10 cellular contexts compared by ENCODE assay signal in genomic region chr14:24079521-24080141, GRCh38. TPM values are rescaled to one million over a fixed set of nuclear protein-coding genes. Genes with fewer than 3 reads are reported as not detected.
DNase-seq lines count a peak whose midpoint lies in the region; ATAC-seq and TF ChIP-seq lines count a peak whose summit lies in the region.
"Had no signal": no experiment of that assay in that cellular context is flagged by ENCODE, and none has a peak within 500 bp of the region (broad histone marks: within the 10 kb centered on the region; RNA-seq: fewer than 3 reads in every experiment).

No MANE protein-coding gene starts in this region.

- H3K27ac Mint-ChIP-seq in activated CD8-positive, alpha-beta T cell treated with anti-CD3 and anti-CD28 coated beads for 36 hours = peak overlapping the region; percentile 28
- H3K27ac Mint-ChIP-seq in naive B cell = peak overlapping the region in 3 of 6 donors; percentile 85 to 90 (median 86)

- H3K9me3 Mint-ChIP-seq in activated CD8-positive, alpha-beta T cell treated with anti-CD3 and anti-CD28 coated beads for 36 hours = no peaks in the 10 kb centered on the region
- no peaks in the 10 kb centered on the region for H3K9me3 Mint-ChIP-seq in naive B cell
- H3K9me3 Mint-ChIP-seq: stimulated activated naive CD8-positive, alpha-beta T cell treated with anti-CD3 and anti-CD28 coated beads, Interleukin-15, amount 100 ng/mL, for 72 hours had no signal

- no peak overlapping the region for H3K4me3 ChIP-seq in NB4 (ENCODE audit: low read depth, low read length)

- no peak overlapping the region for H3K4me3 Mint-ChIP-seq in activated CD8-positive, alpha-beta T cell treated with anti-CD3 and anti-CD28 coated beads for 36 hours
- H3K4me3 Mint-ChIP-seq in naive B cell = peak overlapping the region in 6 of 8 donors; percentile 13 to 92 (median 88)

- peak; percentile 16 for DNase-seq in DMS79 treated with DMSO at 0.1 percent for 48 hours (lab: John Stamatoyannopoulos, UW)
- DNase-seq in NB4 (ENCODE audit: low read depth) = peak; percentile 75
- DNase-seq in activated CD8-positive, alpha-beta T cell treated with anti-CD3 and anti-CD28 coated beads for 36 hours = no peak
- DNase-seq in naive B cell = no peak
- no peak for DNase-seq in KG1 (lab: John Stamatoyannopoulos, UW)
- DNase-seq in SW480 (ENCODE audit: low spot score) = no peak
- DNase-seq: activated naive CD4-positive, alpha-beta T cell; stimulated activated naive CD8-positive, alpha-beta T cell treated with anti-CD3 and anti-CD28 coated beads, Interleukin-15, amount 100 ng/mL, for 72 hours had no signal

- POLR2A ChIA-PET in activated CD8-positive, alpha-beta T cell treated with anti-CD3 and anti-CD28 coated beads for 36 hours (lab: Charles Lee) = interaction anchor here (0.8 to 6.3 kb wide), 8 partner anchors 8 to 66 kb away, joined by 3 to 57 read pairs (median 4); partner anchors contain the start of genes CPNE6, DCAF11, NRL and PCK2

- TF ChIP-seq CTCF in NB4 (IDR thresholded peaks at IDR 0.05; ENCODE audit: low read depth, low read length) = no peak
- TF ChIP-seq CTCF in activated CD8-positive, alpha-beta T cell treated with anti-CD3 and anti-CD28 coated beads for 36 hours (IDR thresholded peaks at IDR 0.05) = no peak

- intact Hi-C loops in activated CD8-positive, alpha-beta T cell treated with anti-CD3 and anti-CD28 coated beads for 36 hours (cut with micrococcal nuclease) = no loop called here

- H3K27me3 Mint-ChIP-seq in activated CD8-positive, alpha-beta T cell treated with anti-CD3 and anti-CD28 coated beads for 36 hours = no peaks in the 10 kb centered on the region
- no peaks in the 10 kb centered on the region for H3K27me3 Mint-ChIP-seq in naive B cell
- H3K27me3 Mint-ChIP-seq: stimulated activated naive CD8-positive, alpha-beta T cell treated with anti-CD3 and anti-CD28 coated beads, Interleukin-15, amount 100 ng/mL, for 72 hours had no signal

- CTCF ChIA-PET in activated CD8-positive, alpha-beta T cell treated with anti-CD3 and anti-CD28 coated beads for 36 hours (lab: Charles Lee) = interaction anchor here (1.1 to 9.1 kb wide), 8 partner anchors 10 to 81 kb away, joined by 4 to 127 read pairs (median 8); partner anchors contain the start of genes DCAF11, IRF9, NRL and PCK2

- no peak for TF ChIP-seq POLR2A in NB4 (IDR thresholded peaks at IDR 0.05; ENCODE audit: extremely low read depth, insufficient read length)

- peaks cover 22% of the 10 kb centered on the region for H3K4me1 Mint-ChIP-seq in activated CD8-positive, alpha-beta T cell treated with anti-CD3 and anti-CD28 coated beads for 36 hours (ENCODE audit: low read depth)
- H3K4me1 Mint-ChIP-seq in naive B cell = peaks cover 53 to 72% (median 57%) of the 10 kb centered on the region in 3 donors

- H3K36me3 Mint-ChIP-seq in activated CD8-positive, alpha-beta T cell treated with anti-CD3 and anti-CD28 coated beads for 36 hours (ENCODE audit: low read depth) = no peaks in the 10 kb centered on the region
- H3K36me3 Mint-ChIP-seq in naive B cell = no peaks in the 10 kb centered on the region

- no peak for ATAC-seq in activated CD8-positive, alpha-beta T cell treated with anti-CD3 and anti-CD28 coated beads for 36 hours
- ATAC-seq in naive B cell (ENCODE audit: low read depth in 2 of 2) = no peak
- no peak for ATAC-seq in HG02885 (IDR thresholded peaks at IDR 0.05; ENCODE audit: poor library complexity, unreplicated experiment)
- ATAC-seq: stimulated activated naive CD8-positive, alpha-beta T cell treated with anti-CD3 and anti-CD28 coated beads, Interleukin-15, amount 100 ng/mL, for 72 hours had no signal

RNA-seq across cellular contexts. Expression of gene CPNE6, which starts 8.3 kb away (rescaled TPM):
- not detected for total RNA-seq in activated CD8-positive, alpha-beta T cell treated with anti-CD3 and anti-CD28 coated beads for 36 hours
- polyA plus RNA-seq in naive B cell (ENCODE audit: low read depth in 6 of 6) = 1 to 10 TPM in 1 of 6 donors, not detected in 5; 1.1 TPM
- total RNA-seq: HT1080 had no signal

RNA-seq across cellular contexts. Expression of gene PCK2, which starts 14.5 kb away (rescaled TPM):
- 10 to 100 TPM; 90.3 to 93.1 TPM for total RNA-seq in activated CD8-positive, alpha-beta T cell treated with anti-CD3 and anti-CD28 coated beads for 36 hours
- polyA plus RNA-seq in naive B cell (ENCODE audit: low read depth in 6 of 6) = 10 to 100 TPM; 26.5 to 48.0 (median 36.8) TPM

RNA-seq across cellular contexts. Expression of gene CARMIL3, which starts 27.8 kb away (rescaled TPM):
- under 1 TPM; 0.63 to 0.83 TPM for total RNA-seq in activated CD8-positive, alpha-beta T cell treated with anti-CD3 and anti-CD28 coated beads for 36 hours
- polyA plus RNA-seq in naive B cell (ENCODE audit: low read depth in 6 of 6) = under 1 TPM in 2 of 6 donors, not detected in 4; 0.10 to 0.11 TPM

RNA-seq across cellular contexts. Expression of gene DCAF11, which starts 34.9 kb away (rescaled TPM):
- total RNA-seq in activated CD8-positive, alpha-beta T cell treated with anti-CD3 and anti-CD28 coated beads for 36 hours = 10 to 100 TPM; 59.9 to 63.9 TPM
- polyA plus RNA-seq in naive B cell (ENCODE audit: low read depth in 6 of 6) = 100 to 1,000 TPM in 1 of 6 donors, 10 to 100 TPM in 5; 65.8 to 106 (median 78.5) TPM

RNA-seq across cellular contexts. Expression of gene NRL, which starts 35.1 kb away (rescaled TPM):
- 1 to 10 TPM; 1.8 to 2.5 TPM for total RNA-seq in activated CD8-positive, alpha-beta T cell treated with anti-CD3 and anti-CD28 coated beads for 36 hours
- polyA plus RNA-seq in naive B cell (ENCODE audit: low read depth in 6 of 6) = 1 to 10 TPM; 2.3 to 8.9 (median 6.4) TPM

Comparison
In these comparisons a context has a peak if more than half of its experiments do, and no peak if none do; other contexts are left out.
1. DNase-seq: peak in DMS79 treated with DMSO at 0.1 percent for 48 hours (single experiment) and NB4 (single experiment); none in activated CD8-positive, alpha-beta T cell treated with anti-CD3 and anti-CD28 coated beads for 36 hours (single experiment), naive B cell (single experiment), KG1 (single experiment) and SW480 (single experiment).